8 cellular contexts compared by ENCODE assay signal in the genomic region with DNA sequence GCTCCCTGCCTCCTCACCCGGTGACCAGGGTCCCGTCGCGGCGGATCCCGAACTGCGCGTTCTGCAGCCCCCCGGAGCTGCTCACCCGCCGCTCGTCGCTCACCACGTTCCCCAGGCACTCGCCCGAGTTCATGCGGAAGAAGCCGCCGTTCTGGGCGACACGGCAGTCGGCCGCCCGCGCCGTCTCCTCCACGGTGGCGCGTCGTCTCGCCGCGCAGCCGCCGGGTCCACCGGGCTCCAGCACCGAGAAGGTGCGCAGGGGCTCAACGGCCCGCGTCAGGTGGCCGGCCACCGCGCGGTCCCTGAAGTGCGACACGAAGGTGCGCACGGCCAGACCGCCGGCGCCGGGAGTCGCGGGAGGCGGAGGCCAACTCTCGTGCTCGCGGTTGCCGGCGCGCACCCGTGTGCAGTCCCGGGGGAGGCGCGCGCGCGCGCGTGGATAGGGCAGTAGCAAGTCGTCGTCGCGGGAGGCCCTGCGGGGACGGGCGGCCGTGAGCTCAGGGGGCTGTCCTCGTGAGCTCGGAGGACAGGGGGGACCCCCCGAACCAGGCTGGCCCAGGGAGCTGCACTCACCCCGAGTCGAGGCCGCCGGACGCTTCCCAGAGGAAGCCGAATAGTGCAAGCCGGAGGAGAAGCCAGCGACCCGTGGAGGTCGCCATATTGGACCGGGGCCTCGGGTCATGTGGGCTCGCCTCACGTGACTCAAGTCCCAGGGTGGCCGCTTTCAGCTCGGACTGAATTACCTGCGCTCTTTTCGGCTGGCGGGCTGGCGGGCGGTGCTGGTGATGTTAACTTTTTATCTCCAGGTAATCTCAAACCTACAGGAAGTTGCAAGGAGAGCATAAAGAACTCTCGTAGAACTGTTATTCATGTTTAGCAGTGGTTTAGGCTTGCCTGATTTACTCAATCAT. TPM values are rescaled to one million over a fixed set of nuclear protein-coding genes. Genes with fewer than 3 reads are reported as not detected.
DNase-seq lines count a peak whose midpoint lies in the region; ATAC-seq and TF ChIP-seq lines count a peak whose summit lies in the region.

A gene with protein sequence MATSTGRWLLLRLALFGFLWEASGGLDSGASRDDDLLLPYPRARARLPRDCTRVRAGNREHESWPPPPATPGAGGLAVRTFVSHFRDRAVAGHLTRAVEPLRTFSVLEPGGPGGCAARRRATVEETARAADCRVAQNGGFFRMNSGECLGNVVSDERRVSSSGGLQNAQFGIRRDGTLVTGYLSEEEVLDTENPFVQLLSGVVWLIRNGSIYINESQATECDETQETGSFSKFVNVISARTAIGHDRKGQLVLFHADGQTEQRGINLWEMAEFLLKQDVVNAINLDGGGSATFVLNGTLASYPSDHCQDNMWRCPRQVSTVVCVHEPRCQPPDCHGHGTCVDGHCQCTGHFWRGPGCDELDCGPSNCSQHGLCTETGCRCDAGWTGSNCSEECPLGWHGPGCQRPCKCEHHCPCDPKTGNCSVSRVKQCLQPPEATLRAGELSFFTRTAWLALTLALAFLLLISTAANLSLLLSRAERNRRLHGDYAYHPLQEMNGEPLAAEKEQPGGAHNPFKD (minus strand): TSS at position 680 of the 911 bp plus-strand sequence. CDS start 21 bp downstream, at position 659.

- H3K27me3 ChIP-seq in heart right ventricle (no peaks in the 10 kb centered on the region), transverse colon (no peaks in the 10 kb centered on the region)

- H3K36me3 ChIP-seq in heart right ventricle = peaks cover 0 to 27% (median 0%) of the 10 kb centered on the region in 9 donors
- H3K36me3 ChIP-seq in transverse colon = no peaks in the 10 kb centered on the region

- in situ Hi-C loops in transverse colon (cut with MboI; ENCODE audit: low pct_ligation_motif_present in 1 of 4, low pct_unique_long_range_greater_than_20kb in 1 of 4, low sequenced_read_pairs in 3 of 4) = no loop called here

- H3K9me3 ChIP-seq in heart right ventricle (no peaks in the 10 kb centered on the region), transverse colon (no peaks in the 10 kb centered on the region)

- 0% methylated on average over 101 to 104 of the region's 104 CpGs for WGBS in heart right ventricle, 2 donors
- 0 to 1% methylated on average over 1 to 46 of the region's 104 CpGs for WGBS in transverse colon (ENCODE audit: low coverage in 1 of 2), 2 donors

- DNase-seq in GM12864 (ENCODE audit: low read depth) (peak; percentile 41), NCI-H1105 treated with DMSO at 0.1 percent for 48 hours (lab: John Stamatoyannopoulos, UW) (peak; percentile 54), amniotic epithelial cell (ENCODE audit: low read depth) (peak; percentile 73), heart right ventricle (peak; percentile 91), posterior cingulate gyrus (peak; percentile 85 to 98 (median 94)), transverse colon (peak; percentile 92)

- H3K27ac ChIP-seq in heart right ventricle (peak within 1 kb of the TSS in 8 of 10 donors; percentile 21 to 87 (median 45)), transverse colon (peak within 1 kb of the TSS; percentile 75 to 82 (median 78))

- ATAC-seq in HG02610 (IDR thresholded peaks at IDR 0.05; ENCODE audit: unreplicated experiment) (peak; percentile 83), heart right ventricle (peak; percentile 86 to 97 (median 95))

- intact Hi-C loops in T-helper 1 cell treated with Interleukin-12 subunit alpha and Interleukin-12 subunit beta and Interleukin-4 antibody, amounts not matched to agents 30 ng/mL and 1 ng/mL, for 36 hours (cut with micrococcal nuclease) = loop anchor here (1.0 to 5.0 kb wide), 7 partner anchors 39 to 267 kb away; partner anchors contain the start of genes GLYR1, SEC14L5 and UBN1
- intact Hi-C loops in heart right ventricle (cut with DNase I) (loop anchor here in 1 of 10 donors (5.0 kb wide), 1 partner anchor 39 kb away; the partner anchor contains the start of gene ALG1), posterior cingulate gyrus (cut with DNase I) (loop anchor here (5.0 to 10.0 kb wide), 2 partner anchors 39 to 189 kb away; partner anchors contain the start of genes ALG1, GLYR1 and UBN1), transverse colon (cut with DNase I; ENCODE audit: low total_unique reads) (no loop called here)

- peak; percentile 48 for TF ChIP-seq POLR2A in transverse colon (IDR thresholded peaks at IDR 0.05)

- TF ChIP-seq CTCF in GM12864 (IDR thresholded peaks at IDR 0.05; ENCODE audit: low read depth, low read length, missing control alignments) (no peak), heart right ventricle (IDR thresholded peaks at IDR 0.05) (no peak), transverse colon (IDR thresholded peaks at IDR 0.05) (no peak)

- TF ChIP-seq EP300 in transverse colon (IDR thresholded peaks at IDR 0.05; ENCODE audit: low read depth) = no peak

- H3K4me1 ChIP-seq in heart right ventricle (peaks cover 0 to 28% (median 22%) of the 10 kb centered on the region in 9 donors), transverse colon (peaks cover 16 to 23% (median 19%) of the 10 kb centered on the region in 4 donors)

- H3K4me3 ChIP-seq in GM12864 (ENCODE audit: low read depth, low read length) (peak within 1 kb of the TSS; percentile 94), heart right ventricle (peak within 1 kb of the TSS; percentile 69 to 99 (median 82)), transverse colon (peak within 1 kb of the TSS; percentile 40 to 94 (median 80))

RNA-seq across cellular contexts. Expression of the gene that starts here (rescaled TPM):
- total RNA-seq in T-helper 1 cell treated with Interleukin-12 subunit alpha and Interleukin-12 subunit beta and Interleukin-4 antibody, amounts not matched to agents 30 ng/mL and 1 ng/mL, for 36 hours = 14.5 and 14.9 TPM in 2 replicates
- total RNA-seq in heart right ventricle (10 to 100 TPM in 1 of 10 donors, 1 to 10 TPM in 9; 4.7 to 11.0 (median 6.1) TPM), transverse colon (100 to 1,000 TPM in 1 of 4 donors, 10 to 100 TPM in 3; 42.6 to 250 (median 72.7) TPM)
- polyA plus RNA-seq in heart right ventricle = 1 to 10 TPM; 7.3 to 7.5 TPM

Comparison
In these comparisons a context has a peak if more than half of its experiments do, and no peak if none do; other contexts are left out.
1. Peak in every context shown above with its lines: DNase-seq, ATAC-seq, H3K4me3 ChIP-seq and H3K27ac ChIP-seq.
2. DNase-seq: peak in every context shown above with its lines; median percentile 94 in posterior cingulate gyrus; 92 in transverse colon; 91 in heart right ventricle; 73 in amniotic epithelial cell; 54 in NCI-H1105 treated with DMSO at 0.1 percent for 48 hours; 41 in GM12864.